ENCODE assay signal across 27 cellular contexts in genomic region chr5:123845356-123846100, GRCh38.
A peak's percentile ranks its signal among the peaks of the same experiment; 100 is the strongest.
DNase-seq lines count a peak whose midpoint lies in the region; ATAC-seq and TF ChIP-seq lines count a peak whose summit lies in the region.
"Had no signal": no experiment of that assay in that cellular context is flagged by ENCODE, and none has a peak within 500 bp of the region (broad histone marks: within the 10 kb centered on the region; RNA-seq: fewer than 3 reads in every experiment).

No MANE protein-coding gene starts in this region.

- no peak overlapping the region for H2AK5ac ChIP-seq in neuronal stem cell (ENCODE audit: low read depth, low read length)

- H3K4me3 ChIP-seq in neuronal stem cell (ENCODE audit: low read length in 2 of 2), result no peak overlapping the region
- H3K4me3 ChIP-seq: ascending aorta, dorsolateral prefrontal cortex, MG63, ovary, right lobe of liver, thyroid gland had no signal

- no peaks in the 10 kb centered on the region for H3K79me1 ChIP-seq in neuronal stem cell (ENCODE audit: low read depth, low read length)

- no peaks in the 10 kb centered on the region for H3K36me3 ChIP-seq in neuronal stem cell (replicated peaks in 1 of 2; ENCODE audit: control insufficient read depth in 2 of 2, insufficient read depth in 2 of 2, low read length in 2 of 2)
- H3K36me3 ChIP-seq: ascending aorta, MG63, ovary, right lobe of liver, thyroid gland had no signal

- no peak overlapping the region for H3K27ac ChIP-seq in neuronal stem cell (replicated peaks; ENCODE audit: low read length)
- H3K27ac ChIP-seq: ascending aorta, C4-2B, dorsolateral prefrontal cortex, ovary, right lobe of liver, thyroid gland had no signal

- no peak overlapping the region for H3K4me2 ChIP-seq in neuronal stem cell (ENCODE audit: insufficient read depth, low read length, poor library complexity, severe bottlenecking)

- H2BK12ac ChIP-seq in neuronal stem cell (ENCODE audit: low read length), result no peak overlapping the region

- ATAC-seq in GM18502 (IDR thresholded peaks at IDR 0.05; ENCODE audit: poor library complexity, unreplicated experiment) (peak; percentile 21), HG03159 (IDR thresholded peaks at IDR 0.05; ENCODE audit: unreplicated experiment) (peak; percentile 41), GM18520 (IDR thresholded peaks at IDR 0.05; ENCODE audit: unreplicated experiment) (no peak)
- ATAC-seq: naive thymus-derived CD4-positive, alpha-beta T cell; right lobe of liver; stimulated activated naive CD8-positive, alpha-beta T cell treated with anti-CD3 and anti-CD28 coated beads, Interleukin-15, amount 100 ng/mL, for 72 hours; WTC11 had no signal

- no peak overlapping the region for H3K9ac ChIP-seq in neuronal stem cell (ENCODE audit: low read depth, low read length, poor library complexity)

- no peak overlapping the region for H2BK5ac ChIP-seq in neuronal stem cell (ENCODE audit: low read length)

- H2BK15ac ChIP-seq in neuronal stem cell (ENCODE audit: low read length), result no peak overlapping the region

- no peak overlapping the region for H4K8ac ChIP-seq in neuronal stem cell (ENCODE audit: low read depth, low read length)

- H3K27me3 ChIP-seq in neuronal stem cell (ENCODE audit: control insufficient read depth in 3 of 3, insufficient read depth in 3 of 3, low read depth in 1 of 3, low read length in 3 of 3), result no peaks in the 10 kb centered on the region
- H3K27me3 ChIP-seq: ascending aorta, dorsolateral prefrontal cortex, MG63, ovary, right lobe of liver, thyroid gland had no signal

- H3K14ac ChIP-seq in neuronal stem cell (ENCODE audit: low read length), result no peak overlapping the region

- H3K18ac ChIP-seq in neuronal stem cell (ENCODE audit: low read length), result no peak overlapping the region

- H4K91ac ChIP-seq in neuronal stem cell (ENCODE audit: low read depth, low read length, poor library complexity), result no peak overlapping the region

- H3K9me3 ChIP-seq in neuronal stem cell (replicated peaks in 1 of 2; ENCODE audit: control insufficient read depth in 2 of 2, insufficient read depth in 1 of 2, low read depth in 1 of 2, low read length in 2 of 2), result peaks cover 0 to 4% of the 10 kb centered on the region in 2 donors
- H3K9me3 ChIP-seq: ovary, right lobe of liver, thyroid gland had no signal

- DNase-seq in germinal center (ENCODE audit: low spot score) (peak; percentile 5), neuronal stem cell (ENCODE audit: low spot score) (no peak), GM19238 (ENCODE audit: insufficient read length, low spot score) (no peak), erythroblast (lab: John Stamatoyannopoulos, UW) (no peak), HK-2 (ENCODE audit: unreplicated experiment) (no peak)
- DNase-seq: activated CD4-positive, alpha-beta memory T cell treated with anti-CD3 and anti-CD28 coated beads, Interleukin-2, amount 10 ng/mL, durations not matched to agents 7 days and 5 days; dorsolateral prefrontal cortex; glutamatergic neuron; HCEC 1CT; MG63; naive thymus-derived CD4-positive, alpha-beta T cell; NCI-H1436; NCI-H82; OCI-M1; ovary; right lobe of liver; SHP77 treated with DMSO at 0.1 percent for 48 hours; stimulated activated naive CD8-positive, alpha-beta T cell treated with anti-CD3 and anti-CD28 coated beads, Interleukin-15, amount 100 ng/mL, for 72 hours; SW 1271; T1000; thyroid gland had no signal

- H3K4ac ChIP-seq in neuronal stem cell (ENCODE audit: low read length), result no peak overlapping the region

- H3K4me1 ChIP-seq in neuronal stem cell (ENCODE audit: control insufficient read depth in 2 of 2, insufficient read depth in 1 of 2, low read depth in 1 of 2, low read length in 2 of 2), result peaks cover 0 to 5% of the 10 kb centered on the region in 2 donors
- H3K4me1 ChIP-seq: ascending aorta, right lobe of liver, thyroid gland had no signal

- no CpG with 5 or more reads among the region's 6 CpGs for WGBS in neuronal stem cell (ENCODE audit: extremely low coverage in 2 of 2, insufficient read length in 2 of 2, insufficient replicate concordance in 1 of 2), 2 donors

- no peak overlapping the region for H2BK120ac ChIP-seq in neuronal stem cell (ENCODE audit: low read depth, low read length)

- TF ChIP-seq POLR2A in erythroblast (IDR thresholded peaks at IDR 0.05; ENCODE audit: low read length), result no peak

- peak overlapping the region; percentile 59 for H2AFZ ChIP-seq in neuronal stem cell (ENCODE audit: low read length)

- H3K23ac ChIP-seq in neuronal stem cell (ENCODE audit: low read depth, low read length, poor library complexity), result no peak overlapping the region
